34 cellular contexts compared by ENCODE assay signal in genomic region chr2:79857888-79858287, GRCh38.
"Had no signal": no experiment of that assay in that cellular context is flagged by ENCODE, and none has a peak within 500 bp of the region (broad histone marks: within the 10 kb centered on the region; RNA-seq: fewer than 3 reads in every experiment).

No MANE protein-coding gene starts in this region.

- H3K9me3 ChIP-seq: MG63 had no signal

- H3K9ac ChIP-seq: KMS-11 had no signal

- H3K27me3 ChIP-seq: MG63 had no signal

- H3K4me3 ChIP-seq: MG63 had no signal

- H3K4me2 ChIP-seq: KMS-11 had no signal

- H3K27ac ChIP-seq: KMS-11 had no signal

- DNase-seq: Karpas-422, Kasumi-1, MG63, MM.1S, MV-4-11, NCI-H1048, NCI-H1092, NCI-H1092 treated with DMSO at 0.1 percent for 48 hours, NCI-H1105, NCI-H1105 treated with DMSO at 0.1 percent for 48 hours, NCI-H1417, NCI-H1417 treated with DMSO at 0.1 percent for 48 hours, NCI-H1436, NCI-H1436 treated with DMSO at 0.1 percent for 48 hours, NCI-H146, NCI-H1694, NCI-H1694 treated with DMSO at 0.1 percent for 48 hours, NCI-H187, NCI-H187 treated with DMSO at 0.1 percent for 48 hours, NCI-H1930, NCI-H2029, NCI-H2029 treated with DMSO at 0.1 percent for 48 hours, NCI-H2081, NCI-H2081 treated with DMSO at 0.1 percent for 48 hours, NCI-H2107, NCI-H2171, NCI-H2171 treated with DMSO at 0.1 percent for 48 hours, NCI-H2227 treated with DMSO at 0.1 percent for 48 hours, NCI-H226, NCI-H345, NCI-H446, NCI-H446 treated with DMSO at 0.1 percent for 48 hours, NCI-H510A had no signal

- H3K36me3 ChIP-seq: MG63 had no signal
